Comparison of ENCODE assay signal across 8 cellular contexts in genomic region chr22:36384766-36385400, GRCh38. TPM values are rescaled to one million over a fixed set of nuclear protein-coding genes. Genes with fewer than 3 reads are reported as not detected.
DNase-seq lines count a peak whose midpoint lies in the region; ATAC-seq and TF ChIP-seq lines count a peak whose summit lies in the region.

No MANE protein-coding gene starts in this region.

- peaks cover 56 to 68% (median 66%) of the 10 kb centered on the region in 3 donors for H3K4me1 Mint-ChIP-seq in CD8-positive, alpha-beta memory T cell
- peaks cover 61% of the 10 kb centered on the region for H3K4me1 Mint-ChIP-seq in activated T-cell treated with anti-CD3 and anti-CD28 coated beads, Interleukin-2, amount 50 U/mL, for 4 hours (ENCODE audit: low read depth)

- no peaks in the 10 kb centered on the region for H3K36me3 ChIP-seq in CD8-positive, alpha-beta memory T cell (ENCODE audit: insufficient read depth, low read length)
- peaks cover 0 to 3% (median 0%) of the 10 kb centered on the region in 4 donors for H3K36me3 ChIP-seq in sigmoid colon

- H3K27ac Mint-ChIP-seq in CD8-positive, alpha-beta memory T cell = peak overlapping the region; percentile 74 to 100 (median 94)

- peaks cover 0 to 1% of the 10 kb centered on the region in 2 donors for H3K27me3 Mint-ChIP-seq in CD8-positive, alpha-beta memory T cell
- H3K27me3 Mint-ChIP-seq in activated T-cell treated with anti-CD3 and anti-CD28 coated beads, Interleukin-2, amount 50 U/mL, for 4 hours (ENCODE audit: low read depth) = no peaks in the 10 kb centered on the region

- peak overlapping the region; percentile 82 for H3K4me3 ChIP-seq in CD8-positive, alpha-beta memory T cell (ENCODE audit: low read length)
- H3K4me3 ChIP-seq in Jurkat, Clone E6-1 (ENCODE audit: low read length) = peak overlapping the region; percentile 83
- peak overlapping the region; percentile 95 to 99 (median 98) for H3K4me3 ChIP-seq in sigmoid colon

- peaks cover 3 to 46% (median 14%) of the 10 kb centered on the region in 3 donors for H3K36me3 Mint-ChIP-seq in CD8-positive, alpha-beta memory T cell
- peaks cover 34% of the 10 kb centered on the region for H3K36me3 Mint-ChIP-seq in activated T-cell treated with anti-CD3 and anti-CD28 coated beads, Interleukin-2, amount 50 U/mL, for 4 hours (ENCODE audit: insufficient read depth)

- no peak for ATAC-seq in activated T-cell treated with anti-CD3 and anti-CD28 coated beads, Interleukin-2, amount 50 U/mL, for 4 hours
- no peak for ATAC-seq in foreskin keratinocyte

- CTCF ChIA-PET in CD8-positive, alpha-beta memory T cell (lab: Charles Lee) = interaction anchor here (0.6 to 6.2 kb wide), 25 partner anchors 9 to 106 kb away, joined by 3 to 44 read pairs (median 4); no protein-coding TSS in a partner anchor

- H3K4me3 Mint-ChIP-seq in CD8-positive, alpha-beta memory T cell = peak overlapping the region; percentile 78 to 99 (median 89)
- peak overlapping the region; percentile 99 for H3K4me3 Mint-ChIP-seq in activated T-cell treated with anti-CD3 and anti-CD28 coated beads, Interleukin-2, amount 50 U/mL, for 4 hours

- TF ChIP-seq CTCF in foreskin keratinocyte (conservative IDR thresholded peaks at IDR 0.05) (no peak), sigmoid colon (IDR thresholded peaks at IDR 0.05) (no peak), GM13976 (IDR thresholded peaks at IDR 0.05; ENCODE audit: borderline replicate concordance, control extremely low read depth, extremely low read depth, insufficient read depth, missing control alignments) (no peak)

- H3K9me3 ChIP-seq in CD8-positive, alpha-beta memory T cell (ENCODE audit: low read length) = no peaks in the 10 kb centered on the region
- H3K9me3 ChIP-seq in sigmoid colon = no peaks in the 10 kb centered on the region

- no peaks in the 10 kb centered on the region for H3K9me3 Mint-ChIP-seq in CD8-positive, alpha-beta memory T cell
- H3K9me3 Mint-ChIP-seq in activated T-cell treated with anti-CD3 and anti-CD28 coated beads, Interleukin-2, amount 50 U/mL, for 4 hours = no peaks in the 10 kb centered on the region

- H3K27ac ChIP-seq in CD8-positive, alpha-beta memory T cell (ENCODE audit: low read depth, low read length) = peak overlapping the region; percentile 64
- peak overlapping the region; percentile 38 for H3K27ac ChIP-seq in foreskin keratinocyte
- H3K27ac ChIP-seq in sigmoid colon = peak overlapping the region; percentile 98 to 100 (median 100)

- intact Hi-C loops in sigmoid colon (cut with DNase I) = no loop called here

- H3K4me1 ChIP-seq in CD8-positive, alpha-beta memory T cell (ENCODE audit: insufficient read depth, low read length) = peaks cover 62% of the 10 kb centered on the region
- H3K4me1 ChIP-seq in foreskin keratinocyte = peaks cover 27% of the 10 kb centered on the region
- H3K4me1 ChIP-seq in sigmoid colon = peaks cover 0 to 68% (median 56%) of the 10 kb centered on the region in 4 donors

- no peaks in the 10 kb centered on the region for H3K27me3 ChIP-seq in CD8-positive, alpha-beta memory T cell (ENCODE audit: insufficient read depth, low read length, poor library complexity, severe bottlenecking)
- no peaks in the 10 kb centered on the region for H3K27me3 ChIP-seq in foreskin keratinocyte
- H3K27me3 ChIP-seq in sigmoid colon = no peaks in the 10 kb centered on the region

- in situ Hi-C loops in GM13976 (cut with MboI; ENCODE audit: low sequenced_read_pairs, unreplicated experiment) = no loop called here

- peak in 4 of 5 donors; percentile 41 to 83 (median 74) for DNase-seq in CD8-positive, alpha-beta memory T cell
- DNase-seq in Jurkat, Clone E6-1 (ENCODE audit: low read depth, low spot score) = peak; percentile 69
- DNase-seq in activated T-cell treated with anti-CD3 and anti-CD28 coated beads, Interleukin-2, amount 50 U/mL, for 4 hours = no peak
- DNase-seq in foreskin keratinocyte (peak in 1 of 2 donors; percentile 30), sigmoid colon (no peak), GM13976 (ENCODE audit: low spot score) (no peak), NCI-H1694 treated with DMSO at 0.1 percent for 48 hours (lab: John Stamatoyannopoulos, UW) (no peak), NCI-H1436 (lab: John Stamatoyannopoulos, UW) (no peak)

- peak in 1 of 2 donors; percentile 27 for TF ChIP-seq POLR2A in sigmoid colon (IDR thresholded peaks at IDR 0.05)

- POLR2A ChIA-PET in CD8-positive, alpha-beta memory T cell (lab: Charles Lee) = interaction anchor here (0.6 to 6.2 kb wide), 19 partner anchors 8 to 87 kb away, joined by 3 to 76 read pairs (median 6); no protein-coding TSS in a partner anchor

- TF ChIP-seq EP300 in sigmoid colon (IDR thresholded peaks at IDR 0.05) = peak in 2 of 4 donors; percentile 2 to 46

- WGBS in sigmoid colon, 2 donors = 9 to 13% methylated on average over 6 of the region's 6 CpGs

RNA-seq across cellular contexts. Expression of gene MYH9, which starts 2.9 kb away (rescaled TPM):
- 100 to 1,000 TPM; 680 to 684 TPM for total RNA-seq in CD8-positive, alpha-beta memory T cell
- 425 TPM for polyA plus RNA-seq in CD8-positive, alpha-beta memory T cell
- 177 TPM for polyA plus RNA-seq in Jurkat, Clone E6-1 (2012; ENCODE audit: insufficient read depth, insufficient read length)
- total RNA-seq in activated T-cell treated with anti-CD3 and anti-CD28 coated beads, Interleukin-2, amount 50 U/mL, for 4 hours = 100 to 1,000 TPM; 673 to 753 (median 716) TPM
- 926 and 995 TPM in 2 replicates for total RNA-seq in foreskin keratinocyte
- 295 and 315 TPM in 2 replicates for polyA plus RNA-seq in foreskin keratinocyte
- 100 to 1,000 TPM; 147 to 273 (median 184) TPM for total RNA-seq in sigmoid colon
- 100 to 1,000 TPM in 1 of 3 donors, 10 to 100 TPM in 2; 63.7 to 307 (median 88.3) TPM for polyA plus RNA-seq in sigmoid colon

Comparison
In these comparisons a context has a peak if more than half of its experiments do, and no peak if none do; other contexts are left out.
1. DNase-seq: peak in CD8-positive, alpha-beta memory T cell (4 of 5) and Jurkat, Clone E6-1 (single experiment); none in activated T-cell treated with anti-CD3 and anti-CD28 coated beads, Interleukin-2, amount 50 U/mL, for 4 hours (single experiment), sigmoid colon (single experiment), GM13976 (single experiment), NCI-H1694 treated with DMSO at 0.1 percent for 48 hours (single experiment) and NCI-H1436 (single experiment).
2. H3K27ac ChIP-seq: peak in every context shown above with its lines; median percentile 100 in sigmoid colon; 64 in CD8-positive, alpha-beta memory T cell; 38 in foreskin keratinocyte.
3. Peak in every context shown above with its lines, with median percentiles within 50 percentile points of each other: H3K4me3 ChIP-seq.